Comparison of ENCODE assay signal across 6 cellular contexts in genomic region chrX:63519368-63519767, GRCh38.
DNase-seq lines count a peak whose midpoint lies in the region; TF ChIP-seq lines count a peak whose summit lies in the region.
"Not testable (repeated sequence)": the region's sequence is repeated elsewhere in the genome, so short reads cannot be mapped to it uniquely, and the experiment has no call there.

No MANE protein-coding gene starts in this region.

- H3K9ac ChIP-seq in HUES6 (ENCODE audit: low read length), result peak overlapping the region; percentile 52
- H3K9ac ChIP-seq in mesendoderm (ENCODE audit: low read length), result not testable (repeated sequence)

- whole genome bisulfite sequencing in mesendoderm (ENCODE audit: extremely low coverage, insufficient coverage, low lambda C conversion rate), result no CpG with 5 or more reads among the region's 11 CpGs

- CTCF ChIA-PET in activated CD4-positive, alpha-beta memory T cell treated with anti-CD3 and anti-CD28 coated beads, Interleukin-2, amount 10 ng/mL, durations not matched to agents 7 days and 5 days (lab: Charles Lee), result not testable (repeated sequence)

- not testable (repeated sequence) for H3K4ac ChIP-seq in mesendoderm (ENCODE audit: low read depth, low read length)

- not testable (repeated sequence) for H3K27ac ChIP-seq in HUES6 (ENCODE audit: low read depth, low read length); mesendoderm (ENCODE audit: low read depth, low read length)
- H3K27ac ChIP-seq in KOPT-K1 (ENCODE audit: low read depth, low read length, poor library complexity, severe bottlenecking), result peak overlapping the region; percentile 53

- not testable (repeated sequence) for TF ChIP-seq CTCF in epithelial cell of esophagus (IDR thresholded peaks at IDR 0.05; ENCODE audit: insufficient read depth, low read depth, low read length, missing control alignments)

- not testable (repeated sequence) for H3K36me3 ChIP-seq in HUES6 (ENCODE audit: control insufficient read depth, insufficient read depth, low read length); KOPT-K1 (ENCODE audit: insufficient read depth, low read length); mesendoderm (ENCODE audit: control insufficient read depth, insufficient read depth, low read length)

- H3K27ac Mint-ChIP-seq in activated CD4-positive, alpha-beta memory T cell treated with anti-CD3 and anti-CD28 coated beads, Interleukin-2, amount 10 ng/mL, durations not matched to agents 7 days and 5 days, result not testable (repeated sequence)

- H3K79me1 ChIP-seq in mesendoderm (ENCODE audit: low read length), result not testable (repeated sequence)

- H3K36me3 Mint-ChIP-seq in activated CD4-positive, alpha-beta memory T cell treated with anti-CD3 and anti-CD28 coated beads, Interleukin-2, amount 10 ng/mL, durations not matched to agents 7 days and 5 days (ENCODE audit: low read depth), result not testable (repeated sequence)

- not testable (repeated sequence) for H3K4me3 Mint-ChIP-seq in activated CD4-positive, alpha-beta memory T cell treated with anti-CD3 and anti-CD28 coated beads, Interleukin-2, amount 10 ng/mL, durations not matched to agents 7 days and 5 days

- H3K23ac ChIP-seq in mesendoderm (ENCODE audit: low read length), result not testable (repeated sequence)

- not testable (repeated sequence) for H2AK5ac ChIP-seq in mesendoderm (ENCODE audit: low read length)

- not testable (repeated sequence) for H4K5ac ChIP-seq in mesendoderm (ENCODE audit: low read length)

- not testable (repeated sequence) for H2BK15ac ChIP-seq in mesendoderm (replicated peaks; ENCODE audit: low read depth)

- H3K4me2 ChIP-seq in mesendoderm (ENCODE audit: low read length), result not testable (repeated sequence)

- not testable (repeated sequence) for H2BK5ac ChIP-seq in mesendoderm (ENCODE audit: low read length)

- H3K4me3 ChIP-seq in HUES6 (ENCODE audit: low read depth, low read length), result peak overlapping the region; percentile 39; the same call in 1 of the 2 replicates
- H3K4me3 ChIP-seq in epithelial cell of esophagus (ENCODE audit: low read length); mesendoderm (ENCODE audit: low read length): not testable (repeated sequence)

- H3K9me3 ChIP-seq in HUES6 (ENCODE audit: control insufficient read depth, insufficient read depth, low read depth, low read length), result peaks cover 16% of the 10 kb centered on the region
- not testable (repeated sequence) for H3K9me3 ChIP-seq in KOPT-K1 (ENCODE audit: insufficient read depth, low read length, poor library complexity, severe bottlenecking)

- H3K18ac ChIP-seq in mesendoderm (ENCODE audit: low read length), result not testable (repeated sequence)

- not testable (repeated sequence) for H3K27me3 Mint-ChIP-seq in activated CD4-positive, alpha-beta memory T cell treated with anti-CD3 and anti-CD28 coated beads, Interleukin-2, amount 10 ng/mL, durations not matched to agents 7 days and 5 days

- H2BK120ac ChIP-seq in mesendoderm (ENCODE audit: low read depth, low read length), result not testable (repeated sequence)

- not testable (repeated sequence) for H3K4me1 Mint-ChIP-seq in activated CD4-positive, alpha-beta memory T cell treated with anti-CD3 and anti-CD28 coated beads, Interleukin-2, amount 10 ng/mL, durations not matched to agents 7 days and 5 days

- not testable (repeated sequence) for H3K4me1 ChIP-seq in HUES6 (ENCODE audit: control insufficient read depth, insufficient read depth, low read length); mesendoderm (ENCODE audit: control insufficient read depth, low read depth, low read length)

- H3K9me3 Mint-ChIP-seq in activated CD4-positive, alpha-beta memory T cell treated with anti-CD3 and anti-CD28 coated beads, Interleukin-2, amount 10 ng/mL, durations not matched to agents 7 days and 5 days, result not testable (repeated sequence)

- POLR2A ChIA-PET in activated CD4-positive, alpha-beta memory T cell treated with anti-CD3 and anti-CD28 coated beads, Interleukin-2, amount 10 ng/mL, durations not matched to agents 7 days and 5 days (lab: Charles Lee), result not testable (repeated sequence)

- H3K79me2 ChIP-seq in mesendoderm (ENCODE audit: control insufficient read depth, insufficient read depth, low read length), result not testable (repeated sequence)

- H4K8ac ChIP-seq in mesendoderm (ENCODE audit: low read depth, low read length), result not testable (repeated sequence)

- DNase-seq in ELF-1 (ENCODE audit: low read depth, low spot score), result peak; percentile 10
- peak; percentile 17 for DNase-seq in activated CD4-positive, alpha-beta memory T cell treated with anti-CD3 and anti-CD28 coated beads, Interleukin-2, amount 10 ng/mL, durations not matched to agents 7 days and 5 days
- DNase-seq in epithelial cell of esophagus (ENCODE audit: low read depth), result peak; percentile 1
- DNase-seq in mesendoderm, result peak; percentile 26

- peak overlapping the region; percentile 25 for H3K56ac ChIP-seq in mesendoderm (ENCODE audit: low read length)

- not testable (repeated sequence) for H3K27me3 ChIP-seq in HUES6 (ENCODE audit: control insufficient read depth, insufficient read depth, low read length); mesendoderm (ENCODE audit: insufficient read depth, low read length, poor library complexity)
